8 cellular contexts compared by ENCODE assay signal in the genomic region with DNA sequence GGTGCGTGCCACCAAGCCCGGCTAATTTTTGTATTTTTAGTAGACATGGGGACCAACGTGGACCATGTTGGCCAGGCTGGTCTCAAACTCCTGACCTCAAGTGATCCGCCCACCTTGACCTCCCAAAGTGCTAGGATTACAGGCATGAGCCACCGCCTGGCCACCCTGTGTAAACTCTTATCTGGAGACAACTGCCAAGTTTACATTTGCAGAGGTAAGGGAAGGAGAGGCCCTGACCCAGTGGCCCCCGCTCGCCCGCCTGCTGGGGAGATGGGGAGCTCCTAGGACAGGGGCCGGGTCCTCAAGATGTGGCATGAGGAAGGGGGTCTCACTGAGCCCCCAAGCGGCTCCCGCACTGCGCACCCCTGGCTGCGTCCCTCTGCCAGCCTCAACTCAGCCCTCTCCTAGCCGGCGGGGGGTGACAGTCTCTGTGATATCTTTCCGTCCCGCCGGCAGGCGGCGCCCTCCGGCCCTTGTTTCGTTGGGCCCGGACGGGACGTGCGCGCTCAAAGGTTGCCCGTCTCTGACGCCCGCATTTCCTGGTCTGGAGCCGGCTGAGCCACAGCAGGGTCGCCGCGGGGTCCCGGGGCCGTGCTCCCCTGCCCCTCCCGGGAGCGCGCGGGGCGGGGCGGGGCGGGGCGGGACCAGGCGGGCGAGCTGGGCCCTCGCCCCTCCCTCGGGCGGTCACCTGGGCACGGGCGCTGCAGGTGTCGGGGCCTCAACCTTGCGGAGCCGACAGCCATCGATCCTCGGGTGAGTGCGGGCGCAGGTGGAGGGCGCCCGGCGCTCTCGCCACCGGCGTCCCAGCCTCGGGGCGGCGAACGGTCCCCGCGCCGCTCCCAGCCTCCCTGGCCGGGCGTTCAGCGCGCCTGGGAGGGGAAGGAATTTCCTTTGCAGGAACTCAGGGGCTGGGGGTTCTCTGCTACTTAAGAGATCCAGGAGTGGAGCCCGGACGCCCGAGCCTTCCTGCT. TPM values are rescaled to one million over a fixed set of nuclear protein-coding genes. Genes with fewer than 3 reads are reported as not detected.
DNase-seq lines count a peak whose midpoint lies in the region; ATAC-seq, FAIRE-seq and TF ChIP-seq lines count a peak whose summit lies in the region.

A gene with protein sequence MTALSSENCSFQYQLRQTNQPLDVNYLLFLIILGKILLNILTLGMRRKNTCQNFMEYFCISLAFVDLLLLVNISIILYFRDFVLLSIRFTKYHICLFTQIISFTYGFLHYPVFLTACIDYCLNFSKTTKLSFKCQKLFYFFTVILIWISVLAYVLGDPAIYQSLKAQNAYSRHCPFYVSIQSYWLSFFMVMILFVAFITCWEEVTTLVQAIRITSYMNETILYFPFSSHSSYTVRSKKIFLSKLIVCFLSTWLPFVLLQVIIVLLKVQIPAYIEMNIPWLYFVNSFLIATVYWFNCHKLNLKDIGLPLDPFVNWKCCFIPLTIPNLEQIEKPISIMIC (plus strand): TSS at position 533 of the 971 bp plus-strand sequence. CDS start 45,978 bp downstream, outside the sequence.

- ATAC-seq in HG02610 (IDR thresholded peaks at IDR 0.05; ENCODE audit: unreplicated experiment) (peak; percentile 74), T-helper 17 cell (peak; percentile 79)

- no peak; the same call in 1 of the 2 replicates for TF ChIP-seq POLR2A in GM12892 (IDR thresholded peaks at IDR 0.05; ENCODE audit: low read depth, low read length)

- peak; percentile 66 for DNase-seq in GM12892 (ENCODE audit: insufficient read length)
- DNase-seq in NCI-H1048 (lab: John Stamatoyannopoulos, UW) = peak; percentile 43
- DNase-seq in T-helper 17 cell = peak; percentile 63 to 71 (median 65)
- DNase-seq in astrocyte (ENCODE audit: low read depth) = no peak
- DNase-seq in NK-92 treated with Interleukin-12 subunit alpha and Interleukin-12 subunit beta, amount 100 ng/mL, for 24 hours (lab: John Stamatoyannopoulos, UW) = no peak

- peak; percentile 30 for TF ChIP-seq CTCF in astrocyte (IDR thresholded peaks at IDR 0.05; ENCODE audit: insufficient read depth, low read depth, low read length)

- FAIRE-seq in GM12892 (lab: Jason Lieb, UNC) (peak; percentile 94), astrocyte (lab: Jason Lieb, UNC) (no peak)

- H3K36me3 ChIP-seq in astrocyte (ENCODE audit: insufficient read depth, low read length) = no peaks in the 10 kb centered on the region

- no peaks in the 10 kb centered on the region for H4K20me1 ChIP-seq in astrocyte (ENCODE audit: insufficient read depth, low read length)

- no peaks in the 10 kb centered on the region for H3K79me2 ChIP-seq in astrocyte (ENCODE audit: insufficient read depth, low read length)

- H3K4me1 Mint-ChIP-seq in T-helper 17 cell (peaks cover 20% of the 10 kb centered on the region), astrocyte (ENCODE audit: low read depth, unreplicated experiment) (peaks cover 2% of the 10 kb centered on the region)

- H3K27ac ChIP-seq in astrocyte (ENCODE audit: low read depth, low read length) (no peak within 1 kb of the TSS), skin epidermis (peak within 1 kb of the TSS in 9 of 21 experiments; percentile 18 to 53 (median 45))

- H3K27ac Mint-ChIP-seq in T-helper 17 cell (no peak within 1 kb of the TSS), astrocyte (ENCODE audit: unreplicated experiment) (no peak within 1 kb of the TSS)

- peak within 1 kb of the TSS; percentile 88 for H3K4me2 ChIP-seq in astrocyte (ENCODE audit: low read length)

- peaks cover 2% of the 10 kb centered on the region for H3K9me3 Mint-ChIP-seq in astrocyte (ENCODE audit: unreplicated experiment)

- H3K4me1 ChIP-seq in astrocyte (ENCODE audit: insufficient read depth, low read length) = peaks cover 9% of the 10 kb centered on the region

- H3K27me3 Mint-ChIP-seq in T-helper 17 cell (no peaks in the 10 kb centered on the region), astrocyte (ENCODE audit: low read depth, unreplicated experiment) (peaks cover 35% of the 10 kb centered on the region)

- H3K36me3 Mint-ChIP-seq in T-helper 17 cell (ENCODE audit: low read depth) = no peaks in the 10 kb centered on the region
- no peaks in the 10 kb centered on the region for H3K36me3 Mint-ChIP-seq in astrocyte (ENCODE audit: low read depth, unreplicated experiment)

- no peak within 1 kb of the TSS for H3K9ac ChIP-seq in astrocyte (ENCODE audit: low read length)

- peaks cover 38% of the 10 kb centered on the region for H3K27me3 ChIP-seq in astrocyte (ENCODE audit: insufficient read depth, low read length)

- H3K9me3 ChIP-seq in T-helper 17 cell (ENCODE audit: control insufficient read depth, low read length, poor library complexity, severe bottlenecking) = no peaks in the 10 kb centered on the region
- H3K9me3 ChIP-seq in astrocyte (ENCODE audit: insufficient read depth, low read depth, low read length) = no peaks in the 10 kb centered on the region

- H3K4me3 ChIP-seq in astrocyte (ENCODE audit: insufficient read depth, low read depth, low read length) = peak within 1 kb of the TSS; percentile 48
- H3K4me3 ChIP-seq in iPS-11a (ENCODE audit: low read depth, low read length) = peak within 1 kb of the TSS; percentile 63
- H3K4me3 ChIP-seq in skin epidermis = peak within 1 kb of the TSS; percentile 51 to 65 (median 59)

- H3K4me3 Mint-ChIP-seq in T-helper 17 cell = peak within 1 kb of the TSS; percentile 86
- H3K4me3 Mint-ChIP-seq in astrocyte (ENCODE audit: unreplicated experiment) = peak within 1 kb of the TSS; percentile 77

- peak within 1 kb of the TSS; percentile 78 for H2AFZ ChIP-seq in astrocyte (ENCODE audit: low read depth, low read length)

RNA-seq across cellular contexts. Expression of the gene that starts here (rescaled TPM):
- polyA plus RNA-seq in GM12892 (2012; ENCODE audit: missing spikeins) = 72.5 TPM
- 1 to 10 TPM; 2.3 to 4.5 TPM for total RNA-seq in T-helper 17 cell
- 0.79 and 1.4 TPM in 2 replicates for total RNA-seq in astrocyte

Comparison
In these comparisons a context has a peak if more than half of its experiments do, and no peak if none do; other contexts are left out.
1. DNase-seq: peak in GM12892 (single experiment), NCI-H1048 (single experiment) and T-helper 17 cell (3 of 3); none in astrocyte (single experiment) and NK-92 treated with Interleukin-12 subunit alpha and Interleukin-12 subunit beta, amount 100 ng/mL, for 24 hours (single experiment).
2. Peak in every context shown above with its lines, with median percentiles within 50 percentile points of each other: H3K4me3 ChIP-seq.